Comparison of ENCODE assay signal across 16 cellular contexts in the genomic region with DNA sequence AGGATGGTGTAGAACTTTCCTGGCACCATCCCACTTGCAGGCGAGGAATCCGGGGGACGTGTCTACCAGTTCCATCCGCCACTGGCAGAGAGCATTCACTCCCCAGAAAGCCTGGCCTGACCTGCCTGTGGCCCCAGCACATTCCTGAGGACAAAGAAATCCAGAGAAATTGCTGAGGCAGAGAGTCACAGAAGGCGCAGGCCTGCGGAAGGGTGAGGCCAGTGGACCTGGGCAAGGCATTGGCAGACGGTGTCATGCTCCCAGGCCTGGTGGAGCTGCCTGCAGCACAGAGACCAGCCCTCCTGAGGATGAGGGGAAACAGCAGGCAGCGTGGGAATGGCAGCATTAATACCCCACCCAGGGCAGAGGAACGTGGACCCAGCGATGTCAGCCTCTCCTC.
DNase-seq lines count a peak whose midpoint lies in the region; ATAC-seq and TF ChIP-seq lines count a peak whose summit lies in the region.
"Had no signal": no experiment of that assay in that cellular context is flagged by ENCODE, and none has a peak within 500 bp of the region (broad histone marks: within the 10 kb centered on the region; RNA-seq: fewer than 3 reads in every experiment).

No MANE protein-coding gene starts in this region.

- CTCF ChIA-PET in AG04450 (lab: Charles Lee), result no interaction called here

- no peak; the same call in 1 of the 2 replicates for TF ChIP-seq EP300 in Ishikawa (IDR thresholded peaks at IDR 0.05; ENCODE audit: borderline replicate concordance)

- TF ChIP-seq CTCF in AG04450 (IDR thresholded peaks at IDR 0.05; ENCODE audit: low read depth, low read length) (no peak), colonic mucosa (IDR thresholded peaks at IDR 0.05) (no peak), mesothelial cell of epicardium (IDR thresholded peaks at IDR 0.05; ENCODE audit: unreplicated experiment) (no peak)

- no peak for DNase-seq in AG04450 (ENCODE audit: low read depth, low spot score)
- peak; percentile 16 for DNase-seq in colonic mucosa
- no peak for DNase-seq in mesothelial cell of epicardium (ENCODE audit: low spot score in 2 of 2, unreplicated experiment in 2 of 2)
- DNase-seq in CD1c-positive myeloid dendritic cell (ENCODE audit: extremely low spot score), result no peak
- DNase-seq: amniotic stem cell, left colon, NCI-H1105 treated with DMSO at 0.1 percent for 48 hours, NCI-H774, T-helper 2 cell, uterus had no signal

- no peaks in the 10 kb centered on the region for H3K27me3 ChIP-seq in AG04450 (ENCODE audit: control insufficient read depth, insufficient read depth, low read length)
- no peaks in the 10 kb centered on the region for H3K27me3 ChIP-seq in colonic mucosa
- H3K27me3 ChIP-seq: esophagus muscularis mucosa, uterus had no signal

- intact Hi-C loops in colonic mucosa (cut with DNase I), result no loop called here

- peaks cover 50% of the 10 kb centered on the region for H3K4me1 Mint-ChIP-seq in mesothelial cell of epicardium

- H3K9ac ChIP-seq in colonic mucosa (ENCODE audit: low read depth in 2 of 2, low read length in 2 of 2), result no peak overlapping the region

- H3K27me3 Mint-ChIP-seq in mesothelial cell of epicardium (ENCODE audit: low read depth), result no peaks in the 10 kb centered on the region

- H3K27ac ChIP-seq in AG04450 (ENCODE audit: low read depth, low read length) (peak overlapping the region; percentile 21), colonic mucosa (no peak overlapping the region)
- H3K27ac ChIP-seq: HL-60, uterus had no signal

- no peak for TF ChIP-seq RAD21 in Ishikawa (IDR thresholded peaks at IDR 0.05; ENCODE audit: low read depth)

- H3K4me3 ChIP-seq in AG04450 (ENCODE audit: low read depth, low read length), result no peak overlapping the region
- H3K4me3 ChIP-seq in colonic mucosa, result no peak overlapping the region
- H3K4me3 ChIP-seq: esophagus muscularis mucosa, uterus had no signal

- H3K27ac Mint-ChIP-seq in mesothelial cell of epicardium, result peak overlapping the region; percentile 88

- peaks cover 6% of the 10 kb centered on the region for H3K36me3 Mint-ChIP-seq in mesothelial cell of epicardium

- H3K4me3 Mint-ChIP-seq in mesothelial cell of epicardium, result no peak overlapping the region

- H3K9me3 ChIP-seq in AG04450 (ENCODE audit: control insufficient read depth, insufficient read depth, low read length) (peaks cover 9% of the 10 kb centered on the region), colonic mucosa (no peaks in the 10 kb centered on the region)
- H3K9me3 ChIP-seq: esophagus muscularis mucosa, uterus had no signal

- H3K36me3 ChIP-seq in colonic mucosa, result no peaks in the 10 kb centered on the region
- H3K36me3 ChIP-seq: esophagus muscularis mucosa, uterus had no signal

- ATAC-seq in HG02763 (IDR thresholded peaks at IDR 0.05; ENCODE audit: unreplicated experiment) (no peak), GM21528 (IDR thresholded peaks at IDR 0.05; ENCODE audit: low FRiP score, unreplicated experiment) (no peak), HG02571 (IDR thresholded peaks at IDR 0.05; ENCODE audit: unreplicated experiment) (no peak)
- ATAC-seq: left colon had no signal

- H3K4me1 ChIP-seq in colonic mucosa, result peaks cover 7% of the 10 kb centered on the region
- H3K4me1 ChIP-seq: uterus had no signal

- POLR2A ChIA-PET in AG04450 (lab: Yijun Ruan, JAX), result interaction anchor here (0.5 to 1.2 kb wide), 5 partner anchors 25 to 117 kb away, joined by 3 to 10 read pairs (median 3); no protein-coding TSS in a partner anchor

- H3K9me3 Mint-ChIP-seq in mesothelial cell of epicardium, result peaks cover 9% of the 10 kb centered on the region

TF ChIP-seq in Ishikawa, 13 proteins besides CTCF, POLR2A, EP300 and RAD21:
- no peak for TF ChIP-seq CREB1 (IDR thresholded peaks at IDR 0.05; ENCODE audit: low read depth)
- TF ChIP-seq, protein P1, sequence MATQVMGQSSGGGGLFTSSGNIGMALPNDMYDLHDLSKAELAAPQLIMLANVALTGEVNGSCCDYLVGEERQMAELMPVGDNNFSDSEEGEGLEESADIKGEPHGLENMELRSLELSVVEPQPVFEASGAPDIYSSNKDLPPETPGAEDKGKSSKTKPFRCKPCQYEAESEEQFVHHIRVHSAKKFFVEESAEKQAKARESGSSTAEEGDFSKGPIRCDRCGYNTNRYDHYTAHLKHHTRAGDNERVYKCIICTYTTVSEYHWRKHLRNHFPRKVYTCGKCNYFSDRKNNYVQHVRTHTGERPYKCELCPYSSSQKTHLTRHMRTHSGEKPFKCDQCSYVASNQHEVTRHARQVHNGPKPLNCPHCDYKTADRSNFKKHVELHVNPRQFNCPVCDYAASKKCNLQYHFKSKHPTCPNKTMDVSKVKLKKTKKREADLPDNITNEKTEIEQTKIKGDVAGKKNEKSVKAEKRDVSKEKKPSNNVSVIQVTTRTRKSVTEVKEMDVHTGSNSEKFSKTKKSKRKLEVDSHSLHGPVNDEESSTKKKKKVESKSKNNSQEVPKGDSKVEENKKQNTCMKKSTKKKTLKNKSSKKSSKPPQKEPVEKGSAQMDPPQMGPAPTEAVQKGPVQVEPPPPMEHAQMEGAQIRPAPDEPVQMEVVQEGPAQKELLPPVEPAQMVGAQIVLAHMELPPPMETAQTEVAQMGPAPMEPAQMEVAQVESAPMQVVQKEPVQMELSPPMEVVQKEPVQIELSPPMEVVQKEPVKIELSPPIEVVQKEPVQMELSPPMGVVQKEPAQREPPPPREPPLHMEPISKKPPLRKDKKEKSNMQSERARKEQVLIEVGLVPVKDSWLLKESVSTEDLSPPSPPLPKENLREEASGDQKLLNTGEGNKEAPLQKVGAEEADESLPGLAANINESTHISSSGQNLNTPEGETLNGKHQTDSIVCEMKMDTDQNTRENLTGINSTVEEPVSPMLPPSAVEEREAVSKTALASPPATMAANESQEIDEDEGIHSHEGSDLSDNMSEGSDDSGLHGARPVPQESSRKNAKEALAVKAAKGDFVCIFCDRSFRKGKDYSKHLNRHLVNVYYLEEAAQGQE (IDR thresholded peaks at IDR 0.05; ENCODE audit: low read depth), result no peak
- TF ChIP-seq TAF1 (IDR thresholded peaks at IDR 0.05; ENCODE audit: low read depth), result no peak
- peak; percentile 51 for TF ChIP-seq TEAD4 (IDR thresholded peaks at IDR 0.05)
- TF ChIP-seq CEBPB (IDR thresholded peaks at IDR 0.05), result no peak
- TF ChIP-seq, protein P2, sequence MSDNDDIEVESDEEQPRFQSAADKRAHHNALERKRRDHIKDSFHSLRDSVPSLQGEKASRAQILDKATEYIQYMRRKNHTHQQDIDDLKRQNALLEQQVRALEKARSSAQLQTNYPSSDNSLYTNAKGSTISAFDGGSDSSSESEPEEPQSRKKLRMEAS (IDR thresholded peaks at IDR 0.05), result peak; percentile 18; the same call in 1 of the 2 replicates
